In genomic region chr11:35911013-35911412, GRCh38 we compare ENCODE assay signal across 16 cellular contexts.
"Had no signal": no experiment of that assay in that cellular context is flagged by ENCODE, and none has a peak within 500 bp of the region (broad histone marks: within the 10 kb centered on the region; RNA-seq: fewer than 3 reads in every experiment).

No MANE protein-coding gene starts in this region.

- DNase-seq: activated CD4-positive, alpha-beta T cell treated with anti-CD3 and anti-CD28 coated beads, Interleukin-2, amount 50 U/mL, for 4 hours; activated effector memory CD4-positive, alpha-beta T cell treated with anti-CD3 and anti-CD28 coated beads, Interleukin-2, amount 50 U/mL, for 16 hours; activated naive CD4-positive, alpha-beta T cell treated with anti-CD3 and anti-CD28 coated beads, Interleukin-2, amount 50 U/mL, for 16 hours; activated T-cell treated with anti-CD3 and anti-CD28 coated beads, Interleukin-2, amount 50 U/mL, for 72 hours; effector memory CD4-positive, alpha-beta T cell; gastrocnemius medialis; head of caudate nucleus; kidney glomerular epithelial cell; left ventricle myocardium superior; naive B cell; stimulated activated CD4-positive, alpha-beta T cell treated with anti-CD3 and anti-CD28 coated beads, Interleukin-2, amount 100 ng/mL, for 24 hours; stimulated activated naive CD4-positive, alpha-beta T cell treated with Interleukin-2 at 50 U/mL for 16 hours; tibial artery had no signal

- ATAC-seq: activated T-cell treated with anti-CD3 and anti-CD28 coated beads, Interleukin-2, amount 50 U/mL, for 72 hours; gastrocnemius medialis; left ventricle myocardium superior had no signal

- H3K4me3 ChIP-seq: ascending aorta, cardiac muscle cell, gastrocnemius medialis, tibial artery had no signal

- H3K27ac ChIP-seq: ascending aorta, cardiac muscle cell, gastrocnemius medialis, tibial artery, VCaP had no signal
